Comparison of ENCODE assay signal across 25 cellular contexts in genomic region chr13:65843314-65843731, GRCh38.
"Had no signal": no experiment of that assay in that cellular context is flagged by ENCODE, and none has a peak within 500 bp of the region (broad histone marks: within the 10 kb centered on the region; RNA-seq: fewer than 3 reads in every experiment).

No MANE protein-coding gene starts in this region.

- H3K4me3 ChIP-seq: colonic mucosa, hepatocyte, lung, psoas muscle, stomach, thoracic aorta, transverse colon had no signal

- H3K27ac ChIP-seq: colonic mucosa, foreskin keratinocyte, hepatocyte, neutrophil, psoas muscle, stomach, thoracic aorta, transverse colon had no signal

- H3K79me2 ChIP-seq: hepatocyte had no signal

- H3K9me3 ChIP-seq: colonic mucosa, neutrophil, psoas muscle, stomach, thoracic aorta, transverse colon had no signal

- H3K36me3 ChIP-seq: colonic mucosa, neutrophil, stomach, thoracic aorta, transverse colon had no signal

- H3K4me1 ChIP-seq: colonic mucosa, foreskin keratinocyte, psoas muscle, transverse colon had no signal

- H3K27me3 ChIP-seq: colonic mucosa, foreskin keratinocyte, hepatocyte, neutrophil, stomach, transverse colon had no signal

- ATAC-seq: foreskin keratinocyte; naive thymus-derived CD4-positive, alpha-beta T cell; psoas muscle; sciatic nerve had no signal

- H2AFZ ChIP-seq: hepatocyte had no signal

- FAIRE-seq: endothelial cell of umbilical vein had no signal

- DNase-seq: cerebellar nuclear complex; colonic mucosa; effector CD4-positive, alpha-beta T cell; endodermal cell; erythroblast; foreskin keratinocyte; head of caudate nucleus; kidney glomerular epithelial cell; mesenchymal stem cell; naive thymus-derived CD4-positive, alpha-beta T cell; nephron progenitor cell; psoas muscle; retina; stimulated activated CD4-positive, alpha-beta T cell treated with anti-CD3 and anti-CD28 coated beads, Interleukin-2, amount 100 ng/mL, for 24 hours; stimulated activated CD4-positive, alpha-beta T cell treated with anti-CD3 and anti-CD28 coated beads, Interleukin-4, amount 100 ng/mL, for 4 hours; stimulated activated naive CD4-positive, alpha-beta T cell; stomach; substantia nigra; transverse colon had no signal

- H3K4me2 ChIP-seq: hepatocyte had no signal
